In the genomic region with DNA sequence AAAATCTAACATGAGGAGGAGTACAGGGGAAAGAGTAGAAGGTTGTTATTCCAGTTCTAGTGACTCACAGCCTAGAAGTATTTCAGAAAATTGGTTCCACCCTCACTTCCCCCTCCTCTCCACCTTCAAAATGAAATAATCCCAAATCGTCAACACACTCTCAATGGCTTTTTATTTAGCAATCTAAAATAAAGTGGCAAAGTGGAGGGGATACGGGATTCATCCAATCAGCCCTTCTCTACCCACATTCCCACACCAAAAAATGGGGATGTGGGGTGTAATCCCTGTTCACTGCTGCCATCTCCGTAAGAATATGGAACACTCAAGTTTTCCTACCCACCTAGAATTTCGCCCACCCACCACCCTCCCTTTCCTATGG, we compare ENCODE assay signal across 8 cellular contexts. TPM values are rescaled to one million over a fixed set of nuclear protein-coding genes. Genes with fewer than 3 reads are reported as not detected.
DNase-seq lines count a peak whose midpoint lies in the region; ATAC-seq and TF ChIP-seq lines count a peak whose summit lies in the region.

No MANE protein-coding gene starts in this region.

- intact Hi-C loops in prostate gland (cut with DNase I) = loop anchor here (5.0 kb wide), 1 partner anchor 40 kb away; a partner anchor contains a TSS

- POLR2A ChIA-PET in AG04449 (lab: Yijun Ruan, JAX) = interaction anchor here (1.0 kb wide), 1 partner anchor 11 kb away, joined by 6 read pairs; no protein-coding TSS in a partner anchor
- POLR2A ChIA-PET in activated CD4-positive, alpha-beta memory T cell treated with anti-CD3 and anti-CD28 coated beads, Interleukin-2, amount 10 ng/mL, durations not matched to agents 7 days and 5 days (lab: Charles Lee) = interaction anchor here (1.4 kb wide), 1 partner anchor 40 kb away, joined by 3 read pairs; no protein-coding TSS in a partner anchor

- H3K4me3 Mint-ChIP-seq in activated CD4-positive, alpha-beta memory T cell treated with anti-CD3 and anti-CD28 coated beads, Interleukin-2, amount 10 ng/mL, durations not matched to agents 7 days and 5 days = peak overlapping the region; percentile 66

- DNase-seq in AG04449 (ENCODE audit: low read depth, low spot score) = no peak
- DNase-seq in H7 = no peak
- no peak for DNase-seq in activated CD4-positive, alpha-beta memory T cell treated with anti-CD3 and anti-CD28 coated beads, Interleukin-2, amount 10 ng/mL, durations not matched to agents 7 days and 5 days
- DNase-seq in globus pallidus (ENCODE audit: low spot score) = peak; percentile 31
- DNase-seq in prostate gland (ENCODE audit: low spot score) = no peak
- no peak for DNase-seq in iPS-NIHi11 (ENCODE audit: low spot score)
- no peak for DNase-seq in islet precursor cell

- TF ChIP-seq POLR2A in prostate gland (IDR thresholded peaks at IDR 0.05) = no peak

- CTCF ChIA-PET in AG04449 (lab: Yijun Ruan, JAX) = interaction anchor here (0.7 to 1.8 kb wide), 6 partner anchors 13 to 50 kb away, joined by 3 to 4 read pairs (median 4); no protein-coding TSS in a partner anchor
- CTCF ChIA-PET in activated CD4-positive, alpha-beta memory T cell treated with anti-CD3 and anti-CD28 coated beads, Interleukin-2, amount 10 ng/mL, durations not matched to agents 7 days and 5 days (lab: Charles Lee) = interaction anchor here (1.1 to 1.6 kb wide), 2 partner anchors 12 to 303 kb away, joined by 3 to 5 read pairs; no protein-coding TSS in a partner anchor

- 0% methylated on average over 4 of the region's 4 CpGs for WGBS in prostate gland

- H3K27me3 Mint-ChIP-seq in activated CD4-positive, alpha-beta memory T cell treated with anti-CD3 and anti-CD28 coated beads, Interleukin-2, amount 10 ng/mL, durations not matched to agents 7 days and 5 days = peaks cover 72% of the 10 kb centered on the region

- peaks cover 27% of the 10 kb centered on the region for H3K4me1 Mint-ChIP-seq in activated CD4-positive, alpha-beta memory T cell treated with anti-CD3 and anti-CD28 coated beads, Interleukin-2, amount 10 ng/mL, durations not matched to agents 7 days and 5 days

- H3K9me3 ChIP-seq in prostate gland = no peaks in the 10 kb centered on the region

- ATAC-seq in GM21526 (IDR thresholded peaks at IDR 0.05; ENCODE audit: low FRiP score, unreplicated experiment) = no peak

- H3K36me3 Mint-ChIP-seq in activated CD4-positive, alpha-beta memory T cell treated with anti-CD3 and anti-CD28 coated beads, Interleukin-2, amount 10 ng/mL, durations not matched to agents 7 days and 5 days (ENCODE audit: low read depth) = no peaks in the 10 kb centered on the region

- TF ChIP-seq CTCF in AG04449 (IDR thresholded peaks at IDR 0.05; ENCODE audit: insufficient read depth, low read length, missing control alignments) (no peak), prostate gland (IDR thresholded peaks at IDR 0.05) (no peak)

- H3K4me3 ChIP-seq in AG04449 (ENCODE audit: low read depth, low read length) (peak overlapping the region; percentile 73), H7 (ENCODE audit: insufficient read depth, low read depth, low read length) (peak overlapping the region; percentile 75), prostate gland (peak overlapping the region; percentile 88 to 94)

- peaks cover under 1% of the 10 kb centered on the region for H3K4me1 ChIP-seq in prostate gland (replicated peaks)

- no peaks in the 10 kb centered on the region for H3K9me3 Mint-ChIP-seq in activated CD4-positive, alpha-beta memory T cell treated with anti-CD3 and anti-CD28 coated beads, Interleukin-2, amount 10 ng/mL, durations not matched to agents 7 days and 5 days

- no peak overlapping the region for H3K27ac Mint-ChIP-seq in activated CD4-positive, alpha-beta memory T cell treated with anti-CD3 and anti-CD28 coated beads, Interleukin-2, amount 10 ng/mL, durations not matched to agents 7 days and 5 days

- H3K27ac ChIP-seq in prostate gland = peak overlapping the region; percentile 98 to 99

- H3K36me3 ChIP-seq in H7 (replicated peaks; ENCODE audit: control insufficient read depth, insufficient read depth, low read length) (no peaks in the 10 kb centered on the region), prostate gland (no peaks in the 10 kb centered on the region)

- H3K27me3 ChIP-seq in H7 (ENCODE audit: control insufficient read depth, insufficient read depth, low read length) (peaks cover 1% of the 10 kb centered on the region; the same call in 1 of the 2 replicates), prostate gland (replicated peaks; ENCODE audit: insufficient read depth) (no peaks in the 10 kb centered on the region)

RNA-seq across cellular contexts. Expression of a gene that starts 1.0 kb away (rescaled TPM):
- total RNA-seq in H7 (2014; rRNA removed; shearing (Covaris generic)) = 135 and 178 TPM in 2 replicates
- total RNA-seq in activated CD4-positive, alpha-beta memory T cell treated with anti-CD3 and anti-CD28 coated beads, Interleukin-2, amount 10 ng/mL, durations not matched to agents 7 days and 5 days = 1 to 10 TPM; 4.1 to 4.3 TPM
- total RNA-seq in prostate gland = 100 to 1,000 TPM in 1 of 2 donors, 10 to 100 TPM in 1; 81.7 to 116 TPM

RNA-seq across cellular contexts. Expression of a gene that starts 41.3 kb away (rescaled TPM):
- 0.66 and 1.3 TPM in 2 replicates for total RNA-seq in H7 (2014; rRNA removed; shearing (Covaris generic))
- total RNA-seq in activated CD4-positive, alpha-beta memory T cell treated with anti-CD3 and anti-CD28 coated beads, Interleukin-2, amount 10 ng/mL, durations not matched to agents 7 days and 5 days = 1 to 10 TPM in 1 of 2 experiments, under 1 TPM in 1; 0.93 to 1.1 TPM
- 1 to 10 TPM; 2.1 to 2.5 TPM for total RNA-seq in prostate gland

Comparison
In these comparisons a context has a peak if more than half of its experiments do, and no peak if none do; other contexts are left out.
1. RNA of a gene that starts 1.0 kb away (total RNA-seq): 135 to 178 TPM in H7 and 81.7 to 116 TPM in prostate gland; 4.1 to 4.3 TPM in activated CD4-positive, alpha-beta memory T cell treated with anti-CD3 and anti-CD28 coated beads, Interleukin-2, amount 10 ng/mL, durations not matched to agents 7 days and 5 days; every median in the first group is over 10 times any median in the second.
2. Peak in every context shown above with its lines, with median percentiles within 50 percentile points of each other: H3K4me3 ChIP-seq.